14 cellular contexts compared by ENCODE assay signal in the genomic region with DNA sequence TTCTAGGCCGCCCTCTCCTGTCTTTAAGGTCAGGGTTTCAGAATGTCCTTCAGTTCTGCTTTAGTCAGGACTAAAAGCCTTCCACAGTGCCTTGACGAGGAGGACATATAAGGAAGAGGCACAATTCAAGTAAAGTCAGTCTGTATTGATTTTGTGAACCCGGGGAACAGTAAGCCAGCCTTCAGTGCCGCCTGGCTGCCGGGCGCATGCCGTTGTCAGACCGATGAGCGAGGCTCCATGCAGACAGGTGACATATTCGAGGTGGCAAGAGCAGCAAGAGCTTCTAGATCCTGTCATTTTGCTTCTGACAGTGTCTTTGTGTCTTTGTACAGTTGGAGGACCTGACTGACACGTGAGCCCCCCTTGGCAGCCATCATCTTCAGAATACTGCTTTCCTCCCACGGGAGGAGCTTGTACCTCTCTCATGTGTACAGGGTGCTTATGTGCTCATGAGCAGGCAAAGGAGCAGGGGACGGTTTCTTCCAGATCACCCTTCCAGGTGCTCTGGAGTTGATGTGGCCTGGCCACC.
DNase-seq lines count a peak whose midpoint lies in the region; ATAC-seq and TF ChIP-seq lines count a peak whose summit lies in the region.
"Had no signal": no experiment of that assay in that cellular context is flagged by ENCODE, and none has a peak within 500 bp of the region (broad histone marks: within the 10 kb centered on the region; RNA-seq: fewer than 3 reads in every experiment).

No MANE protein-coding gene starts in this region.

- TF ChIP-seq CTCF in AG04450 (IDR thresholded peaks at IDR 0.05; ENCODE audit: low read depth, low read length) = no peak
- TF ChIP-seq CTCF in nephron progenitor cell (IDR thresholded peaks at IDR 0.05) = no peak

- no peaks in the 10 kb centered on the region for H3K27me3 Mint-ChIP-seq in nephron progenitor cell (ENCODE audit: low read depth, poor library complexity)

- no peak for ATAC-seq in HG02798 (IDR thresholded peaks at IDR 0.05; ENCODE audit: poor library complexity, unreplicated experiment)

- no peaks in the 10 kb centered on the region for H3K9me3 Mint-ChIP-seq in nephron progenitor cell

- no peak overlapping the region for H3K4me3 ChIP-seq in AG04450 (ENCODE audit: low read depth, low read length)
- H3K4me3 ChIP-seq: HAP-1 had no signal

- peaks cover 24% of the 10 kb centered on the region for H3K36me3 Mint-ChIP-seq in nephron progenitor cell (ENCODE audit: low read depth)

- peak overlapping the region; percentile 84 for H3K27ac Mint-ChIP-seq in nephron progenitor cell

- POLR2A ChIA-PET in AG04450 (lab: Yijun Ruan, JAX) = no interaction called here

- H3K4me3 Mint-ChIP-seq in nephron progenitor cell = no peak overlapping the region

- peaks cover 3% of the 10 kb centered on the region; the same call in 1 of the 2 replicates for H3K9me3 ChIP-seq in AG04450 (ENCODE audit: control insufficient read depth, insufficient read depth, low read length)
- H3K9me3 ChIP-seq: HAP-1 had no signal

- H3K27me3 ChIP-seq in AG04450 (ENCODE audit: control insufficient read depth, insufficient read depth, low read length) = no peaks in the 10 kb centered on the region

- CTCF ChIA-PET in AG04450 (lab: Charles Lee) = no interaction called here

- H3K27ac ChIP-seq in AG04450 (ENCODE audit: low read depth, low read length) (peak overlapping the region; percentile 11), caudate nucleus (ENCODE audit: low read depth, low read length) (peak overlapping the region; percentile 32)
- H3K27ac ChIP-seq: C4-2B had no signal

- peaks cover 80% of the 10 kb centered on the region for H3K4me1 Mint-ChIP-seq in nephron progenitor cell

- DNase-seq in AG04450 (ENCODE audit: low read depth, low spot score) (no peak), NCI-H1092 (lab: John Stamatoyannopoulos, UW) (peak; percentile 29), caudate nucleus (lab: John Stamatoyannopoulos, UW) (peak in 13 of 61 donors; percentile 12 to 52 (median 29)), nephron progenitor cell (no peak), D341Med (ENCODE audit: low spot score) (no peak), amniotic stem cell (lab: John Stamatoyannopoulos, UW) (no peak)
- no peak for DNase-seq in stimulated activated CD4-positive, alpha-beta T cell treated with anti-CD3 and anti-CD28 coated beads, Interleukin-15, amount 100 ng/mL, for 24 hours
- DNase-seq: EL, NCI-H2029 treated with DMSO at 0.1 percent for 48 hours, NCI-H510A treated with DMSO at 0.1 percent for 48 hours, SHP77 treated with DMSO at 0.1 percent for 48 hours had no signal
